In genomic region chr2:231412616-231412963, GRCh38 we compare ENCODE assay signal across 8 cellular contexts. TPM values are rescaled to one million over a fixed set of nuclear protein-coding genes. Genes with fewer than 3 reads are reported as not detected.
DNase-seq lines count a peak whose midpoint lies in the region; ATAC-seq and TF ChIP-seq lines count a peak whose summit lies in the region.

No MANE protein-coding gene starts in this region.

- no peak overlapping the region for H3K27ac Mint-ChIP-seq in activated T-helper 1 cell treated with anti-CD3 and anti-CD28 coated beads, Interleukin-12 subunit alpha, Interleukin-12 subunit beta, Interleukin-2, Interleukin-4 antibody, amounts not matched to agents 30 ng/mL and 10 ng/mL and 1 ng/mL, durations not matched to agents 14 hours and 24 hours and 36 hours

- H3K9me3 Mint-ChIP-seq in activated T-helper 1 cell treated with anti-CD3 and anti-CD28 coated beads, Interleukin-12 subunit alpha, Interleukin-12 subunit beta, Interleukin-2, Interleukin-4 antibody, amounts not matched to agents 30 ng/mL and 10 ng/mL and 1 ng/mL, durations not matched to agents 14 hours and 24 hours and 36 hours: peaks cover 7% of the 10 kb centered on the region

- H3K4me1 Mint-ChIP-seq in activated T-helper 1 cell treated with anti-CD3 and anti-CD28 coated beads, Interleukin-12 subunit alpha, Interleukin-12 subunit beta, Interleukin-2, Interleukin-4 antibody, amounts not matched to agents 30 ng/mL and 10 ng/mL and 1 ng/mL, durations not matched to agents 14 hours and 24 hours and 36 hours (ENCODE audit: low read depth): no peaks in the 10 kb centered on the region

- ATAC-seq in upper lobe of right lung: no peak
- ATAC-seq in HG03095 (IDR thresholded peaks at IDR 0.05; ENCODE audit: unreplicated experiment): no peak

- H3K27me3 ChIP-seq in cardiac muscle cell (no peaks in the 10 kb centered on the region), right atrium auricular region (no peaks in the 10 kb centered on the region), mammary epithelial cell (ENCODE audit: insufficient read depth, low read length) (no peaks in the 10 kb centered on the region), muscle layer of colon (ENCODE audit: control insufficient read depth in 1 of 2, insufficient read depth in 2 of 2, low read length in 2 of 2) (no peaks in the 10 kb centered on the region), upper lobe of right lung (no peaks in the 10 kb centered on the region)

- dilution Hi-C loops in mammary epithelial cell (cut with HindIII; ENCODE audit: low sequenced_read_pairs): no loop called here

- intact Hi-C loops in mammary epithelial cell (cut with micrococcal nuclease): loop anchor here (1.0 to 10.0 kb wide), 7 partner anchors 40 to 588 kb away; no protein-coding TSS in a partner anchor
- intact Hi-C loops in upper lobe of right lung (cut with DNase I): loop anchor here (5.0 kb wide), 1 partner anchor 185 kb away; no protein-coding TSS in a partner anchor
- intact Hi-C loops in activated T-helper 1 cell treated with anti-CD3 and anti-CD28 coated beads, Interleukin-12 subunit alpha, Interleukin-12 subunit beta, Interleukin-2, Interleukin-4 antibody, amounts not matched to agents 30 ng/mL and 10 ng/mL and 1 ng/mL, durations not matched to agents 14 hours and 24 hours and 36 hours (cut with micrococcal nuclease): loop anchor here (1.0 kb wide), 2 partner anchors 115 to 185 kb away; no protein-coding TSS in a partner anchor

- 10% methylated on average over 8 of the region's 9 CpGs for WGBS in mammary epithelial cell (ENCODE audit: low coverage, missing lambda C conversion rate)

- H3K36me3 Mint-ChIP-seq in activated T-helper 1 cell treated with anti-CD3 and anti-CD28 coated beads, Interleukin-12 subunit alpha, Interleukin-12 subunit beta, Interleukin-2, Interleukin-4 antibody, amounts not matched to agents 30 ng/mL and 10 ng/mL and 1 ng/mL, durations not matched to agents 14 hours and 24 hours and 36 hours (ENCODE audit: low read depth): no peaks in the 10 kb centered on the region

- H3K9me3 ChIP-seq in cardiac muscle cell (ENCODE audit: low read depth) (no peaks in the 10 kb centered on the region), right atrium auricular region (peaks cover 0 to 5% of the 10 kb centered on the region in 2 donors), mammary epithelial cell (replicated peaks; ENCODE audit: insufficient read depth, low read length) (peaks cover 8% of the 10 kb centered on the region), muscle layer of colon (ENCODE audit: low read length) (no peaks in the 10 kb centered on the region), upper lobe of right lung (no peaks in the 10 kb centered on the region)

- DNase-seq in cardiac muscle cell (ENCODE audit: low read depth in 1 of 2, low spot score in 1 of 2): no peak
- DNase-seq in right atrium auricular region (ENCODE audit: low spot score): no peak
- no peak for DNase-seq in mammary epithelial cell
- DNase-seq in upper lobe of right lung: no peak
- no peak for DNase-seq in substantia nigra (lab: John Stamatoyannopoulos, UW)
- DNase-seq in activated T-helper 1 cell treated with anti-CD3 and anti-CD28 coated beads, Interleukin-12 subunit alpha, Interleukin-12 subunit beta, Interleukin-2, Interleukin-4 antibody, amounts not matched to agents 30 ng/mL and 10 ng/mL and 1 ng/mL, durations not matched to agents 14 hours and 24 hours and 36 hours (ENCODE audit: low spot score): no peak

- CTCF ChIA-PET in mammary epithelial cell (lab: Charles Lee; ENCODE audit: low non-redundant PET): interaction anchor here (0.6 kb wide), 2 partner anchors 39 to 362 kb away, joined by 3 to 4 read pairs; no protein-coding TSS in a partner anchor

- peaks cover 23% of the 10 kb centered on the region for H3K4me1 ChIP-seq in cardiac muscle cell (ENCODE audit: low read depth)
- peaks cover 0 to 11% of the 10 kb centered on the region in 2 donors for H3K4me1 ChIP-seq in right atrium auricular region
- peaks cover 12% of the 10 kb centered on the region for H3K4me1 ChIP-seq in mammary epithelial cell (ENCODE audit: insufficient read depth, low read length)
- H3K4me1 ChIP-seq in muscle layer of colon (ENCODE audit: insufficient read depth, low read length): peaks cover 10% of the 10 kb centered on the region
- peaks cover 4% of the 10 kb centered on the region for H3K4me1 ChIP-seq in upper lobe of right lung

- no TSS peak for BruUV-seq in mammary epithelial cell (replicated peaks; lab: Mats Ljungman, UMichigan)

- peak overlapping the region; percentile 97 for H2AFZ ChIP-seq in mammary epithelial cell (ENCODE audit: low read depth, low read length)

- in situ Hi-C loops in mammary epithelial cell (cut with MboI; ENCODE audit: low sequenced_read_pairs in 2 of 2): loop anchor here (5.0 to 10.0 kb wide), 3 partner anchors 185 to 308 kb away; no protein-coding TSS in a partner anchor

- H3K27me3 Mint-ChIP-seq in activated T-helper 1 cell treated with anti-CD3 and anti-CD28 coated beads, Interleukin-12 subunit alpha, Interleukin-12 subunit beta, Interleukin-2, Interleukin-4 antibody, amounts not matched to agents 30 ng/mL and 10 ng/mL and 1 ng/mL, durations not matched to agents 14 hours and 24 hours and 36 hours (ENCODE audit: insufficient read depth): peaks cover 33% of the 10 kb centered on the region

- no peak overlapping the region for H3K4me3 Mint-ChIP-seq in activated T-helper 1 cell treated with anti-CD3 and anti-CD28 coated beads, Interleukin-12 subunit alpha, Interleukin-12 subunit beta, Interleukin-2, Interleukin-4 antibody, amounts not matched to agents 30 ng/mL and 10 ng/mL and 1 ng/mL, durations not matched to agents 14 hours and 24 hours and 36 hours

- H3K27ac ChIP-seq in cardiac muscle cell: peak overlapping the region; percentile 65
- H3K27ac ChIP-seq in right atrium auricular region: no peak overlapping the region
- H3K27ac ChIP-seq in mammary epithelial cell (ENCODE audit: insufficient read depth, low read depth, low read length): no peak overlapping the region
- peak overlapping the region; percentile 24 for H3K27ac ChIP-seq in muscle layer of colon (ENCODE audit: low read depth, low read length)
- no peak overlapping the region for H3K27ac ChIP-seq in upper lobe of right lung
- no peak overlapping the region for H3K27ac ChIP-seq in substantia nigra (ENCODE audit: low read depth, low read length, poor library complexity, severe bottlenecking)

- TF ChIP-seq CTCF in cardiac muscle cell (IDR thresholded peaks at IDR 0.05; ENCODE audit: low read depth, low read length): no peak
- TF ChIP-seq CTCF in right atrium auricular region (IDR thresholded peaks at IDR 0.05): no peak
- TF ChIP-seq CTCF in mammary epithelial cell (conservative IDR thresholded peaks at IDR 0.05 in 1 of 2, IDR thresholded peaks at IDR 0.05 in 1 of 2; ENCODE audit: extremely low read depth in 1 of 2, insufficient read depth in 1 of 2, low read depth in 1 of 2, low read length in 2 of 2): no peak
- no peak for TF ChIP-seq CTCF in upper lobe of right lung (IDR thresholded peaks at IDR 0.05)

- peak overlapping the region; percentile 50 for H3K4me3 ChIP-seq in cardiac muscle cell
- H3K4me3 ChIP-seq in right atrium auricular region: peak overlapping the region in 1 of 2 donors; percentile 57
- H3K4me3 ChIP-seq in mammary epithelial cell (replicated peaks in 1 of 3; ENCODE audit: insufficient read depth in 1 of 3, low read depth in 2 of 3, low read length in 3 of 3): peak overlapping the region; percentile 59 to 68 (median 61)
- peak overlapping the region in 1 of 2 donors; percentile 63 for H3K4me3 ChIP-seq in muscle layer of colon (ENCODE audit: low read depth in 1 of 2, low read length in 2 of 2)
- H3K4me3 ChIP-seq in upper lobe of right lung: peak overlapping the region; percentile 62

- peak overlapping the region; percentile 99 for H3K4me2 ChIP-seq in mammary epithelial cell (ENCODE audit: insufficient read depth, low read depth, low read length)

- H3K79me2 ChIP-seq in mammary epithelial cell (ENCODE audit: insufficient read depth, low read length): no peaks in the 10 kb centered on the region

- H3K9ac ChIP-seq in mammary epithelial cell (ENCODE audit: insufficient read depth, low read length) (peak overlapping the region; percentile 43), muscle layer of colon (ENCODE audit: low read length) (peak overlapping the region; percentile 14)

- H3K36me3 ChIP-seq in cardiac muscle cell: no peaks in the 10 kb centered on the region
- no peaks in the 10 kb centered on the region for H3K36me3 ChIP-seq in right atrium auricular region
- no peaks in the 10 kb centered on the region for H3K36me3 ChIP-seq in mammary epithelial cell (ENCODE audit: insufficient read depth, low read length)
- no peaks in the 10 kb centered on the region for H3K36me3 ChIP-seq in muscle layer of colon (ENCODE audit: insufficient read depth, low read length)
- no peaks in the 10 kb centered on the region for H3K36me3 ChIP-seq in upper lobe of right lung

- no peaks in the 10 kb centered on the region for H4K20me1 ChIP-seq in mammary epithelial cell (ENCODE audit: insufficient read depth, low read length)

RNA-seq across cellular contexts. Expression of gene B3GNT7, which starts 17.1 kb away (rescaled TPM):
- total RNA-seq in cardiac muscle cell: 7.7 and 15.8 TPM in 2 replicates
- 2.9 and 6.9 TPM in 2 replicates for polyA plus RNA-seq in cardiac muscle cell
- total RNA-seq in right atrium auricular region: 1 to 10 TPM; 4.0 to 9.4 TPM
- total RNA-seq in mammary epithelial cell: 1 to 10 TPM in 1 of 2 donors, under 1 TPM in 1; 0.61 to 7.3 TPM
- 0.19 TPM for polyA plus RNA-seq in mammary epithelial cell
- not detected for polyA minus RNA-seq in mammary epithelial cell
- total RNA-seq in upper lobe of right lung: 53.5 TPM
- total RNA-seq in activated T-helper 1 cell treated with anti-CD3 and anti-CD28 coated beads, Interleukin-12 subunit alpha, Interleukin-12 subunit beta, Interleukin-2, Interleukin-4 antibody, amounts not matched to agents 30 ng/mL and 10 ng/mL and 1 ng/mL, durations not matched to agents 14 hours and 24 hours and 36 hours: not detected in 2 replicates

RNA-seq across cellular contexts. Expression of gene NCL, which starts 51.7 kb away (rescaled TPM):
- 202 and 222 TPM in 2 replicates for total RNA-seq in cardiac muscle cell
- 527 and 558 TPM in 2 replicates for polyA plus RNA-seq in cardiac muscle cell
- total RNA-seq in right atrium auricular region: 10 to 100 TPM; 73.5 to 85.8 TPM
- total RNA-seq in mammary epithelial cell: 100 to 1,000 TPM in 1 of 2 donors, 10 to 100 TPM in 1; 98.0 to 671 TPM
- 103 TPM for polyA plus RNA-seq in mammary epithelial cell
- polyA minus RNA-seq in mammary epithelial cell: 163 TPM
- 309 TPM for total RNA-seq in upper lobe of right lung
- 1,388 and 1,421 TPM in 2 replicates for total RNA-seq in activated T-helper 1 cell treated with anti-CD3 and anti-CD28 coated beads, Interleukin-12 subunit alpha, Interleukin-12 subunit beta, Interleukin-2, Interleukin-4 antibody, amounts not matched to agents 30 ng/mL and 10 ng/mL and 1 ng/mL, durations not matched to agents 14 hours and 24 hours and 36 hours

Comparison
In these comparisons a context has a peak if more than half of its experiments do, and no peak if none do; other contexts are left out.
1. H3K27ac ChIP-seq: peak in cardiac muscle cell (single experiment) and muscle layer of colon (single experiment); none in right atrium auricular region (0 of 2), mammary epithelial cell (single experiment), upper lobe of right lung (single experiment) and substantia nigra (single experiment).